In genomic region chr14:92539419-92539818, GRCh38 we compare ENCODE assay signal across 1 cellular context.
TF ChIP-seq lines count a peak whose summit lies in the region.

No MANE protein-coding gene starts in this region.

TF ChIP-seq in HepG2, 621 proteins besides CTCF, POLR2A, EP300 and RAD21 (continued from another document):
- TF ChIP-seq ZNF232 (CRISPR knock-in tag; IDR thresholded peaks at IDR 0.05; ENCODE audit: borderline replicate concordance) = no peak
- TF ChIP-seq KDM2A (CRISPR knock-in tag; IDR thresholded peaks at IDR 0.05; ENCODE audit: borderline replicate concordance, low read depth) = no peak
- TF ChIP-seq SRY (CRISPR knock-in tag; IDR thresholded peaks at IDR 0.05) = no peak
- TF ChIP-seq TAF15 (IDR thresholded peaks at IDR 0.05; ENCODE audit: low read depth, low read length, poor library complexity, severe bottlenecking) = no peak
- no peak for TF ChIP-seq PLRG1 (conservative IDR thresholded peaks at IDR 0.05)
- no peak for TF ChIP-seq PCBP2 (optimal IDR thresholded peaks at IDR 0.05; ENCODE audit: low read depth, low read length, poor library complexity, severe bottlenecking)
- TF ChIP-seq ONECUT2 (CRISPR knock-in tag; IDR thresholded peaks at IDR 0.05) = no peak
- TF ChIP-seq ZEB1 (IDR thresholded peaks at IDR 0.05; ENCODE audit: insufficient replicate concordance, low read depth) = no peak
- TF ChIP-seq THAP9 (CRISPR knock-in tag; IDR thresholded peaks at IDR 0.05; ENCODE audit: borderline replicate concordance) = peak; percentile 18; the same call in 1 of the 2 replicates
- TF ChIP-seq, protein P1, sequence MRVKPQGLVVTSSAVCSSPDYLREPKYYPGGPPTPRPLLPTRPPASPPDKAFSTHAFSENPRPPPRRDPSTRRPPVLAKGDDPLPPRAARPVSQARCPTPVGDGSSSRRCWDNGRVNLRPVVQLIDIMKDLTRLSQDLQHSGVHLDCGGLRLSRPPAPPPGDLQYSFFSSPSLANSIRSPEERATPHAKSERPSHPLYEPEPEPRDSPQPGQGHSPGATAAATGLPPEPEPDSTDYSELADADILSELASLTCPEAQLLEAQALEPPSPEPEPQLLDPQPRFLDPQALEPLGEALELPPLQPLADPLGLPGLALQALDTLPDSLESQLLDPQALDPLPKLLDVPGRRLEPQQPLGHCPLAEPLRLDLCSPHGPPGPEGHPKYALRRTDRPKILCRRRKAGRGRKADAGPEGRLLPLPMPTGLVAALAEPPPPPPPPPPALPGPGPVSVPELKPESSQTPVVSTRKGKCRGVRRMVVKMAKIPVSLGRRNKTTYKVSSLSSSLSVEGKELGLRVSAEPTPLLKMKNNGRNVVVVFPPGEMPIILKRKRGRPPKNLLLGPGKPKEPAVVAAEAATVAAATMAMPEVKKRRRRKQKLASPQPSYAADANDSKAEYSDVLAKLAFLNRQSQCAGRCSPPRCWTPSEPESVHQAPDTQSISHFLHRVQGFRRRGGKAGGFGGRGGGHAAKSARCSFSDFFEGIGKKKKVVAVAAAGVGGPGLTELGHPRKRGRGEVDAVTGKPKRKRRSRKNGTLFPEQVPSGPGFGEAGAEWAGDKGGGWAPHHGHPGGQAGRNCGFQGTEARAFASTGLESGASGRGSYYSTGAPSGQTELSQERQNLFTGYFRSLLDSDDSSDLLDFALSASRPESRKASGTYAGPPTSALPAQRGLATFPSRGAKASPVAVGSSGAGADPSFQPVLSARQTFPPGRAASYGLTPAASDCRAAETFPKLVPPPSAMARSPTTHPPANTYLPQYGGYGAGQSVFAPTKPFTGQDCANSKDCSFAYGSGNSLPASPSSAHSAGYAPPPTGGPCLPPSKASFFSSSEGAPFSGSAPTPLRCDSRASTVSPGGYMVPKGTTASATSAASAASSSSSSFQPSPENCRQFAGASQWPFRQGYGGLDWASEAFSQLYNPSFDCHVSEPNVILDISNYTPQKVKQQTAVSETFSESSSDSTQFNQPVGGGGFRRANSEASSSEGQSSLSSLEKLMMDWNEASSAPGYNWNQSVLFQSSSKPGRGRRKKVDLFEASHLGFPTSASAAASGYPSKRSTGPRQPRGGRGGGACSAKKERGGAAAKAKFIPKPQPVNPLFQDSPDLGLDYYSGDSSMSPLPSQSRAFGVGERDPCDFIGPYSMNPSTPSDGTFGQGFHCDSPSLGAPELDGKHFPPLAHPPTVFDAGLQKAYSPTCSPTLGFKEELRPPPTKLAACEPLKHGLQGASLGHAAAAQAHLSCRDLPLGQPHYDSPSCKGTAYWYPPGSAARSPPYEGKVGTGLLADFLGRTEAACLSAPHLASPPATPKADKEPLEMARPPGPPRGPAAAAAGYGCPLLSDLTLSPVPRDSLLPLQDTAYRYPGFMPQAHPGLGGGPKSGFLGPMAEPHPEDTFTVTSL (CRISPR knock-in tag; IDR thresholded peaks at IDR 0.05; ENCODE audit: borderline replicate concordance) = no peak
- peak; percentile 41 for TF ChIP-seq HNF4A (CRISPR knock-in tag; IDR thresholded peaks at IDR 0.05)
- peak; percentile 54 for TF ChIP-seq ZNF629 (CRISPR knock-in tag; conservative IDR thresholded peaks at IDR 0.05)
- TF ChIP-seq ZNF281 (CRISPR knock-in tag; IDR thresholded peaks at IDR 0.05; ENCODE audit: borderline replicate concordance) = no peak
- TF ChIP-seq MTA3 (CRISPR knock-in tag; IDR thresholded peaks at IDR 0.05) = no peak
- TF ChIP-seq ZNF687 (CRISPR knock-in tag; IDR thresholded peaks at IDR 0.05) = peak; percentile 52; the same call in 1 of the 2 replicates
- no peak for TF ChIP-seq TRIM22 (IDR thresholded peaks at IDR 0.05)
- 0 out of 2 replicates have a peak, but pooled peaks have one; percentile 21 for TF ChIP-seq RARA (CRISPR knock-in tag; IDR thresholded peaks at IDR 0.05)
- no peak for TF ChIP-seq LCORL (IDR thresholded peaks at IDR 0.05)
- peak; percentile 38; the same call in 1 of the 2 replicates for TF ChIP-seq LCORL (CRISPR knock-in tag; IDR thresholded peaks at IDR 0.05)
- TF ChIP-seq TBP (CRISPR knock-in tag; IDR thresholded peaks at IDR 0.05) = no peak
- TF ChIP-seq ESRRA (CRISPR knock-in tag; IDR thresholded peaks at IDR 0.05; ENCODE audit: low read depth) = 0 out of 2 replicates have a peak, but pooled peaks have one; percentile 23
- peak; percentile 43 for TF ChIP-seq TEAD3 (CRISPR knock-in tag; optimal IDR thresholded peaks at IDR 0.05; ENCODE audit: borderline replicate concordance)
- no peak for TF ChIP-seq ZC3H13 (CRISPR knock-in tag; IDR thresholded peaks at IDR 0.05)
- TF ChIP-seq ZSCAN9 (CRISPR knock-in tag; IDR thresholded peaks at IDR 0.05; ENCODE audit: borderline replicate concordance) = no peak
